In the genomic region with DNA sequence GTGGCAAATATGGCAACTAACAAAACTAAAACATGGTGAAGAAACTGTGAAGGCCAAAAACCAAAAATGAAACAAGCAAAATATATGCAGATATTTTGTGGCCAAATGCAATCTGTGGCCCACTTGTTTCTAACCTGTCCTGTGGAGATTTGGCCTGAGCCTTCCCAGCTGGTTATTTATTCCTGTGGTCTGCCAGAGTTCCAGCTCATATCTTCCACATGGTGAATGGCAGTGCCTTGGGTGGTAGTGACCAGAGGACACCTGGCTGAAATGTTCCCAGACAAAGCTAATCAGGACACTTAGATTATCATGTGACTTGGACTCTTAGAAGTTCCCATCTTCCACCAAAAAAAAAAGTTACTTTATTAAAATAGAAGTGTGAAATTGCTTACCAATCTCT, we compare ENCODE assay signal across 22 cellular contexts. TPM values are rescaled to one million over a fixed set of nuclear protein-coding genes. Genes with fewer than 3 reads are reported as not detected.
A peak's percentile ranks its signal among the peaks of the same experiment; 100 is the strongest.
DNase-seq lines count a peak whose midpoint lies in the region; ATAC-seq and TF ChIP-seq lines count a peak whose summit lies in the region.
"Had no signal": no experiment of that assay in that cellular context is flagged by ENCODE, and none has a peak within 500 bp of the region (broad histone marks: within the 10 kb centered on the region; RNA-seq: fewer than 3 reads in every experiment).

No MANE protein-coding gene starts in this region.

- H3K36me3 ChIP-seq in GM23338 (ENCODE audit: insufficient read depth), result no peaks in the 10 kb centered on the region
- H3K36me3 ChIP-seq in mesendoderm (ENCODE audit: control insufficient read depth, insufficient read depth, low read length), result no peaks in the 10 kb centered on the region
- H3K36me3 ChIP-seq: BE2C; BLaER1 treated with 17β-estradiol and CSF1 and Interleukin-3, amounts not matched to agents 10 nM and 100 nM had no signal

- H3K79me2 ChIP-seq in GM23338 (replicated peaks; ENCODE audit: insufficient read depth) (no peaks in the 10 kb centered on the region), mesendoderm (ENCODE audit: control insufficient read depth, insufficient read depth, low read length) (no peaks in the 10 kb centered on the region)

- no peak for TF ChIP-seq CTCF in GM23338 (conservative IDR thresholded peaks at IDR 0.05; ENCODE audit: low read depth in 2 of 2)

- no peak overlapping the region for H2BK120ac ChIP-seq in mesendoderm (ENCODE audit: low read depth, low read length)

- H3K27me3 ChIP-seq in GM23338 (ENCODE audit: insufficient read depth), result no peaks in the 10 kb centered on the region
- no peaks in the 10 kb centered on the region for H3K27me3 ChIP-seq in mesendoderm (ENCODE audit: insufficient read depth, low read length, poor library complexity)
- H3K27me3 ChIP-seq: BE2C; BLaER1 treated with 17β-estradiol and CSF1 and Interleukin-3, amounts not matched to agents 10 nM and 100 nM had no signal

- H3K4me3 ChIP-seq in GM23338 (no peak overlapping the region), mesendoderm (ENCODE audit: low read length) (no peak overlapping the region)
- H3K4me3 ChIP-seq: A549; BLaER1 treated with 17β-estradiol and CSF1 and Interleukin-3, amounts not matched to agents 10 nM and 100 nM had no signal

- ATAC-seq in GM23338, result no peak
- ATAC-seq in HG02885 (IDR thresholded peaks at IDR 0.05; ENCODE audit: poor library complexity, unreplicated experiment), result no peak
- ATAC-seq: A549 had no signal

- no peaks in the 10 kb centered on the region for H3F3A ChIP-seq in GM23338 (replicated peaks; ENCODE audit: low read depth)

- peaks cover 7% of the 10 kb centered on the region; the same call in 2 of the 3 replicates for H3K9me3 Mint-ChIP-seq in GM23338

- H4K8ac ChIP-seq in mesendoderm (ENCODE audit: low read depth, low read length), result no peak overlapping the region

- H3K23ac ChIP-seq in mesendoderm (ENCODE audit: low read length), result no peak overlapping the region

- no peak overlapping the region for H3K27ac Mint-ChIP-seq in GM23338
- H3K27ac Mint-ChIP-seq: CD4-positive, alpha-beta T cell; CD8-positive, alpha-beta memory T cell had no signal

- peaks cover 2% of the 10 kb centered on the region for H3K9me2 ChIP-seq in GM23338 (ENCODE audit: insufficient read depth)

- H3K9ac ChIP-seq in mesendoderm (ENCODE audit: low read length), result no peak overlapping the region
- H3K9ac ChIP-seq: BLaER1 treated with 17β-estradiol and CSF1 and Interleukin-3, amounts not matched to agents 10 nM and 100 nM had no signal

- no peak overlapping the region for H4K5ac ChIP-seq in mesendoderm (ENCODE audit: low read length)

- DNase-seq in GM23338 (ENCODE audit: low spot score) (no peak), cerebellar cortex (ENCODE audit: low spot score) (peak; percentile 50), mesendoderm (peak; percentile 3), NCI-H146 treated with DMSO at 0.1 percent for 48 hours (lab: John Stamatoyannopoulos, UW; ENCODE audit: unreplicated experiment) (no peak), medulla oblongata (ENCODE audit: extremely low spot score) (no peak), NCI-H187 treated with DMSO at 0.1 percent for 48 hours (lab: John Stamatoyannopoulos, UW) (no peak)
- DNase-seq: 8988T; ACHN; AML-193; BE2C; Calu3; CD4-positive, alpha-beta T cell; CD8-positive, alpha-beta memory T cell; COR-L47; DMS53; DMS79 treated with DMSO at 0.1 percent for 48 hours; H7; HCEC 1CT had no signal

- H4K20me1 ChIP-seq in GM23338 (replicated peaks; ENCODE audit: insufficient read depth), result no peaks in the 10 kb centered on the region
- H4K20me1 ChIP-seq: BLaER1 treated with 17β-estradiol and CSF1 and Interleukin-3, amounts not matched to agents 10 nM and 100 nM had no signal

- H3K56ac ChIP-seq in mesendoderm (ENCODE audit: low read length), result no peak overlapping the region

- no peak overlapping the region for H3K4me3 Mint-ChIP-seq in GM23338
- H3K4me3 Mint-ChIP-seq: CD14-positive monocyte; CD4-positive, alpha-beta T cell; CD8-positive, alpha-beta memory T cell had no signal

- H2BK15ac ChIP-seq in mesendoderm (replicated peaks; ENCODE audit: low read depth), result no peak overlapping the region

- H3K4ac ChIP-seq in mesendoderm (ENCODE audit: low read depth, low read length), result no peak overlapping the region

- H3K27me3 Mint-ChIP-seq in GM23338 (ENCODE audit: insufficient read depth, low read depth, poor library complexity), result no peaks in the 10 kb centered on the region

- peak overlapping the region; percentile 14; the same call in 1 of the 2 replicates for H2AFZ ChIP-seq in GM23338

- H2AK5ac ChIP-seq in mesendoderm (ENCODE audit: low read length), result no peak overlapping the region

- H3K36me3 Mint-ChIP-seq in GM23338 (ENCODE audit: low read depth), result 0 out of 3 replicates have a peak, but pooled peaks cover 2% of the 10 kb centered on the region
- H3K36me3 Mint-ChIP-seq: CD14-positive monocyte had no signal

- H3K4me1 ChIP-seq in GM23338 (ENCODE audit: insufficient read depth) (no peaks in the 10 kb centered on the region), mesendoderm (ENCODE audit: control insufficient read depth, low read depth, low read length) (no peaks in the 10 kb centered on the region)
- H3K4me1 ChIP-seq: A549, BE2C had no signal

- no peak overlapping the region for H3K18ac ChIP-seq in mesendoderm (ENCODE audit: low read length)

- no peaks in the 10 kb centered on the region for H3K4me1 Mint-ChIP-seq in GM23338
- H3K4me1 Mint-ChIP-seq: CD14-positive monocyte; CD8-positive, alpha-beta memory T cell had no signal

- H2BK5ac ChIP-seq in mesendoderm (ENCODE audit: low read length), result no peak overlapping the region

- no peaks in the 10 kb centered on the region for H3K79me1 ChIP-seq in mesendoderm (ENCODE audit: low read length)

- H3K4me2 ChIP-seq in GM23338 (no peak overlapping the region), mesendoderm (ENCODE audit: low read length) (no peak overlapping the region)
- H3K4me2 ChIP-seq: A549 had no signal

- H3K27ac ChIP-seq in GM23338 (ENCODE audit: low read depth), result no peak overlapping the region
- no peak overlapping the region for H3K27ac ChIP-seq in mesendoderm (ENCODE audit: low read depth, low read length)
- H3K27ac ChIP-seq: A549 had no signal

TF ChIP-seq in GM23338, 12 proteins besides CTCF, POLR2A, EP300 and RAD21 (continues in another document):
- no peak for TF ChIP-seq EZH2 (IDR thresholded peaks at IDR 0.05; ENCODE audit: low read depth, unreplicated experiment)
- TF ChIP-seq ZNF331 (CRISPR knock-in tag; IDR thresholded peaks at IDR 0.05; ENCODE audit: low read depth), result no peak
- TF ChIP-seq, protein P1, sequence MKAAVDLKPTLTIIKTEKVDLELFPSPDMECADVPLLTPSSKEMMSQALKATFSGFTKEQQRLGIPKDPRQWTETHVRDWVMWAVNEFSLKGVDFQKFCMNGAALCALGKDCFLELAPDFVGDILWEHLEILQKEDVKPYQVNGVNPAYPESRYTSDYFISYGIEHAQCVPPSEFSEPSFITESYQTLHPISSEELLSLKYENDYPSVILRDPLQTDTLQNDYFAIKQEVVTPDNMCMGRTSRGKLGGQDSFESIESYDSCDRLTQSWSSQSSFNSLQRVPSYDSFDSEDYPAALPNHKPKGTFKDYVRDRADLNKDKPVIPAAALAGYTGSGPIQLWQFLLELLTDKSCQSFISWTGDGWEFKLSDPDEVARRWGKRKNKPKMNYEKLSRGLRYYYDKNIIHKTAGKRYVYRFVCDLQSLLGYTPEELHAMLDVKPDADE (IDR thresholded peaks at IDR 0.05), result no peak
- TF ChIP-seq JUNB (IDR thresholded peaks at IDR 0.05; ENCODE audit: unreplicated experiment), result no peak
- TF ChIP-seq EZH2phosphoT487 (IDR thresholded peaks at IDR 0.05; ENCODE audit: unreplicated experiment), result no peak
- no peak for TF ChIP-seq POLR2AphosphoS5 (IDR thresholded peaks at IDR 0.05; ENCODE audit: low read depth)
- TF ChIP-seq ZNF114 (CRISPR knock-in tag; IDR thresholded peaks at IDR 0.05), result no peak
- TF ChIP-seq STAT1 (IDR thresholded peaks at IDR 0.05; ENCODE audit: unreplicated experiment), result no peak
- no peak for TF ChIP-seq CREB1 (CRISPR knock-in tag; IDR thresholded peaks at IDR 0.05; ENCODE audit: low read depth)
- TF ChIP-seq NANOG (IDR thresholded peaks at IDR 0.05; ENCODE audit: borderline replicate concordance), result no peak
- TF ChIP-seq, protein P2, sequence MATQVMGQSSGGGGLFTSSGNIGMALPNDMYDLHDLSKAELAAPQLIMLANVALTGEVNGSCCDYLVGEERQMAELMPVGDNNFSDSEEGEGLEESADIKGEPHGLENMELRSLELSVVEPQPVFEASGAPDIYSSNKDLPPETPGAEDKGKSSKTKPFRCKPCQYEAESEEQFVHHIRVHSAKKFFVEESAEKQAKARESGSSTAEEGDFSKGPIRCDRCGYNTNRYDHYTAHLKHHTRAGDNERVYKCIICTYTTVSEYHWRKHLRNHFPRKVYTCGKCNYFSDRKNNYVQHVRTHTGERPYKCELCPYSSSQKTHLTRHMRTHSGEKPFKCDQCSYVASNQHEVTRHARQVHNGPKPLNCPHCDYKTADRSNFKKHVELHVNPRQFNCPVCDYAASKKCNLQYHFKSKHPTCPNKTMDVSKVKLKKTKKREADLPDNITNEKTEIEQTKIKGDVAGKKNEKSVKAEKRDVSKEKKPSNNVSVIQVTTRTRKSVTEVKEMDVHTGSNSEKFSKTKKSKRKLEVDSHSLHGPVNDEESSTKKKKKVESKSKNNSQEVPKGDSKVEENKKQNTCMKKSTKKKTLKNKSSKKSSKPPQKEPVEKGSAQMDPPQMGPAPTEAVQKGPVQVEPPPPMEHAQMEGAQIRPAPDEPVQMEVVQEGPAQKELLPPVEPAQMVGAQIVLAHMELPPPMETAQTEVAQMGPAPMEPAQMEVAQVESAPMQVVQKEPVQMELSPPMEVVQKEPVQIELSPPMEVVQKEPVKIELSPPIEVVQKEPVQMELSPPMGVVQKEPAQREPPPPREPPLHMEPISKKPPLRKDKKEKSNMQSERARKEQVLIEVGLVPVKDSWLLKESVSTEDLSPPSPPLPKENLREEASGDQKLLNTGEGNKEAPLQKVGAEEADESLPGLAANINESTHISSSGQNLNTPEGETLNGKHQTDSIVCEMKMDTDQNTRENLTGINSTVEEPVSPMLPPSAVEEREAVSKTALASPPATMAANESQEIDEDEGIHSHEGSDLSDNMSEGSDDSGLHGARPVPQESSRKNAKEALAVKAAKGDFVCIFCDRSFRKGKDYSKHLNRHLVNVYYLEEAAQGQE (IDR thresholded peaks at IDR 0.05; ENCODE audit: unreplicated experiment), result no peak

RNA-seq across cellular contexts. Expression of a gene that starts 39.7 kb away (rescaled TPM):
- 0.85 and 0.94 TPM in 2 replicates for total RNA-seq in GM23338 (2014; rRNA removed; shearing (Covaris generic))
- polyA plus RNA-seq in GM23338 (2016; fragmentation: Nextera tagmentation; extraction: Ambion mirVana), result 0.37 and 0.38 TPM in 2 replicates
- polyA plus RNA-seq in mesendoderm (2013, experiment 1 of 2), result 0.62 TPM
- 0.64 TPM for polyA plus RNA-seq in mesendoderm (2013, experiment 2 of 2)

RNA-seq across cellular contexts. Expression of a gene that starts 54.8 kb away (rescaled TPM):
- 15.4 and 18.2 TPM in 2 replicates for total RNA-seq in GM23338 (2014; rRNA removed; shearing (Covaris generic))
- 31.6 and 35.2 TPM in 2 replicates for polyA plus RNA-seq in GM23338 (2016; fragmentation: Nextera tagmentation; extraction: Ambion mirVana)
- polyA plus RNA-seq in mesendoderm (2013, experiment 1 of 2), result 44.1 TPM
- 42.9 TPM for polyA plus RNA-seq in mesendoderm (2013, experiment 2 of 2)

Comparison
In these comparisons a context has a peak if more than half of its experiments do, and no peak if none do; other contexts are left out.
1. DNase-seq: peak in cerebellar cortex (single experiment) and mesendoderm (single experiment); none in GM23338 (single experiment), NCI-H146 treated with DMSO at 0.1 percent for 48 hours (single experiment), medulla oblongata (single experiment) and NCI-H187 treated with DMSO at 0.1 percent for 48 hours (single experiment).